25 cellular contexts compared by ENCODE assay signal in genomic region chr7:142746268-142746667, GRCh38. TPM values are rescaled to one million over a fixed set of nuclear protein-coding genes. Genes with fewer than 3 reads are reported as not detected.
DNase-seq lines count a peak whose midpoint lies in the region; ATAC-seq, FAIRE-seq and TF ChIP-seq lines count a peak whose summit lies in the region.
"Had no signal": no experiment of that assay in that cellular context is flagged by ENCODE, and none has a peak within 500 bp of the region (broad histone marks: within the 10 kb centered on the region; RNA-seq: fewer than 3 reads in every experiment).

No MANE protein-coding gene starts in this region.

- H3K27ac ChIP-seq in HL-60 (replicated peaks) (peak overlapping the region; percentile 54), gastroesophageal sphincter (no peak overlapping the region)
- H3K27ac ChIP-seq: KMS-11, RWPE1, SK-N-MC had no signal

- ATAC-seq in gastroesophageal sphincter (peak; percentile 10), GM21717 (IDR thresholded peaks at IDR 0.05; ENCODE audit: unreplicated experiment) (no peak), GM21529 (IDR thresholded peaks at IDR 0.05; ENCODE audit: unreplicated experiment) (no peak)

- TF ChIP-seq CTCF in HL-60 (IDR thresholded peaks at IDR 0.05; ENCODE audit: insufficient read depth, low read length) (no peak), gastroesophageal sphincter (IDR thresholded peaks at IDR 0.05) (no peak)

- TF ChIP-seq EP300 in gastroesophageal sphincter (IDR thresholded peaks at IDR 0.05), result no peak

- no peak for FAIRE-seq in GM12891 (lab: Jason Lieb, UNC)
- FAIRE-seq: D721Med, GM18507, HTR-8/SVneo had no signal

- no peaks in the 10 kb centered on the region for H3K9me3 ChIP-seq in gastroesophageal sphincter
- H3K9me3 ChIP-seq: BE2C had no signal

- WGBS in gastroesophageal sphincter (ENCODE audit: low coverage in 1 of 2), 2 donors, result 65 to 73% methylated on average over 2 to 3 of the region's 3 CpGs

- TF ChIP-seq POLR2A in gastroesophageal sphincter (IDR thresholded peaks at IDR 0.05) (no peak), GM12891 (IDR thresholded peaks at IDR 0.05; ENCODE audit: low read depth, low read length) (no peak)

- H3K4me3 ChIP-seq in HL-60 (replicated peaks; ENCODE audit: insufficient read depth, low read length), result no peak overlapping the region
- no peak overlapping the region for H3K4me3 ChIP-seq in gastroesophageal sphincter
- H3K4me3 ChIP-seq: GM23338, SK-N-MC had no signal

- DNase-seq in AML-193 (lab: John Stamatoyannopoulos, UW), result peak; percentile 12 to 13
- peak in 1 of 2 experiments; percentile 34 for DNase-seq in HL-60 (ENCODE audit: low read depth in 1 of 2, low spot score in 1 of 2)
- DNase-seq in SKM-1 treated with dmso at 0.1 percent for 144 hours (lab: John Stamatoyannopoulos, UW; ENCODE audit: unreplicated experiment), result peak; percentile 24
- DNase-seq in GM12891 (ENCODE audit: insufficient read length, low spot score), result no peak
- DNase-seq: BE2C; CD4-positive, CD25-positive, alpha-beta regulatory T cell; H9; NCI-H1694; NCI-H2029 treated with DMSO at 0.1 percent for 48 hours; NCI-H446 treated with DMSO at 0.1 percent for 48 hours; NCI-H526; NK-92 treated with Interleukin-12 subunit alpha and Interleukin-12 subunit beta, amount 100 ng/mL, for 24 hours; SHP77; T-helper 2 cell had no signal

- no peaks in the 10 kb centered on the region for H3K27me3 ChIP-seq in HL-60 (ENCODE audit: insufficient read depth, poor library complexity, severe bottlenecking)
- peaks cover 3% of the 10 kb centered on the region for H3K27me3 ChIP-seq in gastroesophageal sphincter
- H3K27me3 ChIP-seq: BE2C had no signal

- H3K36me3 ChIP-seq in gastroesophageal sphincter, result no peaks in the 10 kb centered on the region
- H3K36me3 ChIP-seq: BE2C had no signal

- H3K4me1 ChIP-seq in gastroesophageal sphincter, result no peaks in the 10 kb centered on the region
- H3K4me1 ChIP-seq: BE2C had no signal

TF ChIP-seq in GM12891, 5 proteins besides CTCF, POLR2A, EP300 and RAD21:
- TF ChIP-seq POLR2AphosphoS5 (IDR thresholded peaks at IDR 0.05; ENCODE audit: low read depth, low read length) (no peak), TAF1 (IDR thresholded peaks at IDR 0.05; ENCODE audit: low read depth, low read length) (no peak), POU2F2 (IDR thresholded peaks at IDR 0.05; ENCODE audit: low read depth, low read length) (no peak), PAX5 (IDR thresholded peaks at IDR 0.05; ENCODE audit: insufficient read depth, low read length, severe bottlenecking) (no peak), SPI1 (IDR thresholded peaks at IDR 0.05; ENCODE audit: low read depth, low read length) (no peak)

RNA-seq across cellular contexts. Expression of gene PRSS1, which starts 3.0 kb away (rescaled TPM):
- total RNA-seq in gastroesophageal sphincter, result under 1 TPM in 1 of 4 donors, not detected in 3; 0.94 TPM
- polyA plus RNA-seq in GM12891 (2012; ENCODE audit: low read depth, missing spikeins), result not detected
- total RNA-seq: A673; CD4-positive, CD25-positive, alpha-beta regulatory T cell; GM23338; H9 had no signal
- polyA plus RNA-seq: GM23338 had no signal

RNA-seq across cellular contexts. Expression of gene PRSS2, which starts 24.5 kb away (rescaled TPM):
- total RNA-seq in gastroesophageal sphincter, result not detected
- not detected for polyA plus RNA-seq in GM12891 (2012; ENCODE audit: low read depth, missing spikeins)
- total RNA-seq: A673, GM23338, H9 had no signal
- polyA plus RNA-seq: GM23338 had no signal
